In genomic region chr14:105793836-105794235, GRCh38 we compare ENCODE assay signal across 19 cellular contexts.
"Had no signal": no experiment of that assay in that cellular context is flagged by ENCODE, and none has a peak within 500 bp of the region (broad histone marks: within the 10 kb centered on the region; RNA-seq: fewer than 3 reads in every experiment).

No MANE protein-coding gene starts in this region.

- H3K79me2 ChIP-seq: hepatocyte had no signal

- H3K9me3 Mint-ChIP-seq: natural killer cell had no signal

- H3K27me3 Mint-ChIP-seq: type B pancreatic cell had no signal

- H3K27ac Mint-ChIP-seq: natural killer cell, type B pancreatic cell had no signal

- H3K4me1 Mint-ChIP-seq: natural killer cell, neural crest cell had no signal

- H3K9me3 ChIP-seq: colonic mucosa, esophagus squamous epithelium, mucosa of descending colon, thyroid gland had no signal

- H2AFZ ChIP-seq: hepatocyte had no signal

- H3K27ac ChIP-seq: colonic mucosa, esophagus squamous epithelium, foreskin keratinocyte, hepatocyte, spleen, suprapubic skin, thyroid gland had no signal

- H3K4me3 ChIP-seq: colonic mucosa, esophagus squamous epithelium, hepatocyte, mucosa of descending colon, spleen, suprapubic skin, thyroid gland had no signal

- H3K36me3 ChIP-seq: colonic mucosa, esophagus squamous epithelium, spleen, suprapubic skin, thyroid gland had no signal

- H3K27me3 ChIP-seq: colonic mucosa, foreskin keratinocyte, hepatocyte, thyroid gland had no signal

- H3K4me1 ChIP-seq: colonic mucosa, esophagus squamous epithelium, foreskin keratinocyte, suprapubic skin, thyroid gland had no signal

- H3K4me2 ChIP-seq: hepatocyte had no signal

- DNase-seq: colonic mucosa; dermis blood vessel endothelial cell; esophagus squamous epithelium; foreskin keratinocyte; head of caudate nucleus; kidney glomerular epithelial cell; mucosa of descending colon; natural killer cell; spleen; stimulated activated CD4-positive, alpha-beta T cell treated with anti-CD3 and anti-CD28 coated beads, Interleukin-15, amount 100 ng/mL, for 24 hours; stimulated activated naive CD8-positive, alpha-beta T cell treated with anti-CD3 and anti-CD28 coated beads, Interleukin-15, Interleukin-2, amounts not matched to agents 100 U/mL and 50 U/mL, for 24 hours; thyroid gland had no signal

- H3K36me3 Mint-ChIP-seq: natural killer cell, type B pancreatic cell had no signal

- FAIRE-seq: islet of Langerhans, urothelium cell line had no signal

- ATAC-seq: foreskin keratinocyte; mucosa of descending colon; natural killer cell; sciatic nerve; stimulated activated naive CD8-positive, alpha-beta T cell treated with anti-CD3 and anti-CD28 coated beads, Interleukin-15, Interleukin-2, amounts not matched to agents 100 U/mL and 50 U/mL, for 24 hours had no signal

- H3K4me3 Mint-ChIP-seq: natural killer cell, neural crest cell, type B pancreatic cell had no signal
